Comparison of ENCODE assay signal across 17 cellular contexts in the genomic region with DNA sequence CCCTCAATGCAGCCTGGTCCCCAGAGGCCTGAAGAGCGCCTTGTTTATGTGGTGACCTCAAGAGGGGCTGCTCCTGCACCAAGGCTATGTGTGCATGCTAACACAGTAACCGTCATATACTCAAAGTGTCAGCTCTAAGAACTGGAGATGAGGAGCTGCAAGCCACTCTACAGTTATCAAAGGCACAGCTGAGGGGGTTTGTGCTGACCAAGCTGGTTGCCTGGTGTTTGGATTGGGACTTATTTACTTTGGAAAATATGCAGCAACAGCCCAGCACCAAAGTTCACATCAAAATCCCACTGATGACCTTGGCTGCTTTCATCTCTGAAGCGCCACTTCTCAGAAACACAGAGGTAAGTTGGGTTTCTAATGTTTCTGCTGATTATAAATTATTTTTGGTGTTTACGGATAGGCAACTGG. TPM values are rescaled to one million over a fixed set of nuclear protein-coding genes. Genes with fewer than 3 reads are reported as not detected.
"Had no signal": no experiment of that assay in that cellular context is flagged by ENCODE, and none has a peak within 500 bp of the region (broad histone marks: within the 10 kb centered on the region; RNA-seq: fewer than 3 reads in every experiment).

A gene with protein sequence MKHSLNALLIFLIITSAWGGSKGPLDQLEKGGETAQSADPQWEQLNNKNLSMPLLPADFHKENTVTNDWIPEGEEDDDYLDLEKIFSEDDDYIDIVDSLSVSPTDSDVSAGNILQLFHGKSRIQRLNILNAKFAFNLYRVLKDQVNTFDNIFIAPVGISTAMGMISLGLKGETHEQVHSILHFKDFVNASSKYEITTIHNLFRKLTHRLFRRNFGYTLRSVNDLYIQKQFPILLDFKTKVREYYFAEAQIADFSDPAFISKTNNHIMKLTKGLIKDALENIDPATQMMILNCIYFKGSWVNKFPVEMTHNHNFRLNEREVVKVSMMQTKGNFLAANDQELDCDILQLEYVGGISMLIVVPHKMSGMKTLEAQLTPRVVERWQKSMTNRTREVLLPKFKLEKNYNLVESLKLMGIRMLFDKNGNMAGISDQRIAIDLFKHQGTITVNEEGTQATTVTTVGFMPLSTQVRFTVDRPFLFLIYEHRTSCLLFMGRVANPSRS (plus strand): TSS at position 321 of the 420 bp plus-strand sequence. CDS start 5,200 bp downstream, outside the sequence.

- H3K27me3 ChIP-seq: foreskin keratinocyte had no signal

- H3K9me3 Mint-ChIP-seq: activated naive CD8-positive, alpha-beta T cell treated with anti-CD3 and anti-CD28 coated beads for 36 hours; activated T-helper 1 cell treated with anti-CD3 and anti-CD28 coated beads, Interleukin-12 subunit alpha, Interleukin-12 subunit beta, Interleukin-2, Interleukin-4 antibody, amounts not matched to agents 30 ng/mL and 10 ng/mL and 1 ng/mL, durations not matched to agents 14 hours and 24 hours and 36 hours; brain; central memory CD8-positive, alpha-beta T cell; neural crest cell; stimulated activated memory B cell treated with anti-CD40 and anti-IgM and Interleukin-4, amounts not matched to agents 10 μg/mL and 1 μg/mL and 100 μg/mL, for 72 hours had no signal

- H3K27ac ChIP-seq: foreskin keratinocyte had no signal

- ATAC-seq: foreskin keratinocyte; stimulated activated memory B cell treated with anti-CD40 and anti-IgM and Interleukin-4, amounts not matched to agents 10 μg/mL and 1 μg/mL and 100 μg/mL, for 72 hours; T-helper 17 cell had no signal

- H3K27me3 Mint-ChIP-seq: activated naive CD8-positive, alpha-beta T cell treated with anti-CD3 and anti-CD28 coated beads for 36 hours; brain; central memory CD8-positive, alpha-beta T cell; stimulated activated memory B cell treated with anti-CD40 and anti-IgM and Interleukin-4, amounts not matched to agents 10 μg/mL and 1 μg/mL and 100 μg/mL, for 72 hours; T-helper 17 cell had no signal

- H3K4me3 Mint-ChIP-seq: activated naive CD8-positive, alpha-beta T cell treated with anti-CD3 and anti-CD28 coated beads for 36 hours; activated T-helper 1 cell treated with anti-CD3 and anti-CD28 coated beads, Interleukin-12 subunit alpha, Interleukin-12 subunit beta, Interleukin-2, Interleukin-4 antibody, amounts not matched to agents 30 ng/mL and 10 ng/mL and 1 ng/mL, durations not matched to agents 14 hours and 24 hours and 36 hours; brain; central memory CD8-positive, alpha-beta T cell; neural crest cell; stimulated activated memory B cell treated with anti-CD40 and anti-IgM and Interleukin-4, amounts not matched to agents 10 μg/mL and 1 μg/mL and 100 μg/mL, for 72 hours; T-helper 17 cell had no signal

- H3K4me1 Mint-ChIP-seq: central memory CD8-positive, alpha-beta T cell had no signal

- DNase-seq: activated CD4-positive, alpha-beta T cell treated with anti-CD3 and anti-CD28 coated beads for 4 hours; activated naive CD8-positive, alpha-beta T cell treated with anti-CD3 and anti-CD28 coated beads for 36 hours; amygdala; cortex of kidney; effector CD8-positive, alpha-beta T cell; foreskin keratinocyte; kidney glomerular epithelial cell; midbrain; T-helper 17 cell; trophoblast cell had no signal

- H3K36me3 Mint-ChIP-seq: activated naive CD8-positive, alpha-beta T cell treated with anti-CD3 and anti-CD28 coated beads for 36 hours had no signal

- H3K27ac Mint-ChIP-seq: activated naive CD8-positive, alpha-beta T cell treated with anti-CD3 and anti-CD28 coated beads for 36 hours; activated T-helper 1 cell treated with anti-CD3 and anti-CD28 coated beads, Interleukin-12 subunit alpha, Interleukin-12 subunit beta, Interleukin-2, Interleukin-4 antibody, amounts not matched to agents 30 ng/mL and 10 ng/mL and 1 ng/mL, durations not matched to agents 14 hours and 24 hours and 36 hours; stimulated activated memory B cell treated with anti-CD40 and anti-IgM and Interleukin-4, amounts not matched to agents 10 μg/mL and 1 μg/mL and 100 μg/mL, for 72 hours; T-helper 17 cell had no signal

RNA-seq across cellular contexts. Expression of the gene that starts here (rescaled TPM):
- total RNA-seq: activated naive CD8-positive, alpha-beta T cell treated with anti-CD3 and anti-CD28 coated beads for 36 hours; activated T-helper 1 cell treated with anti-CD3 and anti-CD28 coated beads, Interleukin-12 subunit alpha, Interleukin-12 subunit beta, Interleukin-2, Interleukin-4 antibody, amounts not matched to agents 30 ng/mL and 10 ng/mL and 1 ng/mL, durations not matched to agents 14 hours and 24 hours and 36 hours; foreskin keratinocyte; myocyte; neural crest cell; osteocyte; T-helper 17 cell had no signal
- polyA plus RNA-seq: foreskin keratinocyte had no signal
